8 cellular contexts compared by ENCODE assay signal in genomic region chr3:157088506-157089454, GRCh38.
DNase-seq lines count a peak whose midpoint lies in the region; ATAC-seq, FAIRE-seq and TF ChIP-seq lines count a peak whose summit lies in the region.

No MANE protein-coding gene starts in this region.

- peak in 1 of 3 experiments; percentile 2; a peak in 1 of 6 replicates for TF ChIP-seq CTCF in GM12878 (IDR thresholded peaks at IDR 0.05 in 2 of 3, conservative IDR thresholded peaks at IDR 0.05 in 1 of 3; ENCODE audit: control insufficient read depth in 2 of 3, extremely low read depth in 1 of 3, insufficient read depth in 1 of 3, low read depth in 3 of 3, low read length in 3 of 3)

- no TSS peak for BruUV-seq in GM12878 (replicated peaks; lab: Mats Ljungman, UMichigan)

- CTCF ChIA-PET in GM12878 (lab: Yijun Ruan, JAX) = interaction anchor here (0.7 to 50.9 kb wide), 14 partner anchors 8 to 639 kb away, joined by 3 to 939 read pairs (median 4); partner anchors contain the start of gene TIPARP

- no peak for TF ChIP-seq RAD21 in GM12878 (IDR thresholded peaks at IDR 0.05; ENCODE audit: insufficient read depth, low read depth, low read length)

- ATAC-seq in GM18502 (IDR thresholded peaks at IDR 0.05; ENCODE audit: poor library complexity, unreplicated experiment) = peak; percentile 74
- peak; percentile 72 for ATAC-seq in HG02938 (IDR thresholded peaks at IDR 0.05; ENCODE audit: unreplicated experiment)
- peak; percentile 91 for ATAC-seq in GM12878

- no peaks in the 10 kb centered on the region for H3K9me3 ChIP-seq in SJSA1 (replicated peaks)
- H3K9me3 ChIP-seq in GM12878 (replicated peaks; ENCODE audit: control insufficient read depth, insufficient read depth, low read length) = no peaks in the 10 kb centered on the region; the same call in 2 of the 3 replicates
- no peaks in the 10 kb centered on the region for H3K9me3 ChIP-seq in iPS-15b (ENCODE audit: control insufficient read depth, insufficient read depth, low read length)
- no peaks in the 10 kb centered on the region for H3K9me3 ChIP-seq in small intestine (ENCODE audit: control insufficient read depth, low read depth)

- H3K27me3 ChIP-seq in SJSA1 (replicated peaks) (no peaks in the 10 kb centered on the region), GM12878 (replicated peaks in 1 of 2; ENCODE audit: control insufficient read depth in 2 of 2, insufficient read depth in 2 of 2, low read length in 1 of 2) (no peaks in the 10 kb centered on the region), iPS-15b (ENCODE audit: control insufficient read depth, insufficient read depth, low read length) (peaks cover 7% of the 10 kb centered on the region), small intestine (ENCODE audit: control insufficient read depth in 2 of 2, insufficient read depth in 2 of 2, low read length in 2 of 2) (no peaks in the 10 kb centered on the region)

- peak overlapping the region; percentile 99 for H3K4me2 ChIP-seq in GM12878 (ENCODE audit: control insufficient read depth, insufficient read depth)

- DNase-seq in SJSA1 (ENCODE audit: low read depth in 1 of 2, low spot score in 2 of 2) = peak; percentile 92 to 97
- DNase-seq in GM12878 (ENCODE audit: low read depth, low spot score) = peak; percentile 93
- peak; percentile 98 for DNase-seq in small intestine
- DNase-seq in hypothalamus (lab: John Stamatoyannopoulos, UW) = no peak
- DNase-seq in MV-4-11 (lab: John Stamatoyannopoulos, UW) = no peak

- H3K4me1 ChIP-seq in SJSA1 (replicated peaks) (peaks cover 46% of the 10 kb centered on the region), GM12878 (ENCODE audit: control insufficient read depth, insufficient read depth, low read length) (peaks cover 53% of the 10 kb centered on the region), iPS-15b (ENCODE audit: control insufficient read depth, insufficient read depth, low read length) (peaks cover 28% of the 10 kb centered on the region), small intestine (ENCODE audit: control insufficient read depth in 2 of 2, insufficient read depth in 1 of 2, low read depth in 1 of 2, low read length in 1 of 2) (peaks cover 5 to 8% of the 10 kb centered on the region in 2 donors)

- RAD21 ChIA-PET in GM12878 (lab: Charles Lee; ENCODE audit: unreplicated experiment) = interaction anchor here (0.8 to 12.0 kb wide), 31 partner anchors 8 to 579 kb away, joined by 3 to 153 read pairs (median 4); partner anchors contain the start of genes CCNL1, SSR3 and TIPARP

- intact Hi-C loops in GM12878 (cut with micrococcal nuclease; ENCODE audit: unreplicated experiment) = loop anchor here (1.0 to 2.0 kb wide), 3 partner anchors 49 to 414 kb away; partner anchors contain the start of gene TIPARP

- peak overlapping the region; percentile 89 for H3K9ac ChIP-seq in GM12878 (ENCODE audit: control insufficient read depth, insufficient read depth, low read length)
- peak overlapping the region; percentile 3 for H3K9ac ChIP-seq in iPS-15b (ENCODE audit: low read depth, low read length)

- 2% methylated on average over 61 of the region's 61 CpGs for WGBS in GM12878 (ENCODE audit: insufficient coverage, insufficient replicate concordance, low lambda C conversion rate, missing lambda C conversion rate)
- WGBS in small intestine, 3 donors = 0% methylated on average over 58 to 61 of the region's 61 CpGs

- H3K27ac ChIP-seq in SJSA1 = peak overlapping the region; percentile 95
- H3K27ac ChIP-seq in GM12878 (ENCODE audit: control insufficient read depth, insufficient read depth) = peak overlapping the region; percentile 97
- peak overlapping the region; percentile 99 to 100 for H3K27ac ChIP-seq in small intestine (ENCODE audit: low read depth in 1 of 2, low read length in 1 of 2)

- FAIRE-seq in GM12878 (lab: Jason Lieb, UNC) (no peak), small intestine (lab: Jason Lieb, UNC) (no peak)

- in situ Hi-C loops in GM12878 (cut with MboI) = no loop called here

- no peaks in the 10 kb centered on the region for H3K36me3 ChIP-seq in SJSA1
- no peaks in the 10 kb centered on the region for H3K36me3 ChIP-seq in GM12878 (ENCODE audit: control insufficient read depth in 2 of 2, insufficient read depth in 2 of 2, low read length in 1 of 2)
- no peaks in the 10 kb centered on the region for H3K36me3 ChIP-seq in iPS-15b (ENCODE audit: control insufficient read depth, insufficient read depth, low read length)
- H3K36me3 ChIP-seq in small intestine (ENCODE audit: control insufficient read depth in 2 of 2, insufficient read depth in 2 of 2, low read length in 2 of 2) = no peaks in the 10 kb centered on the region

- SMC1A ChIA-PET in GM12878 (lab: Charles Lee; ENCODE audit: uncharacterized antibody, unreplicated experiment) = interaction anchor here (0.8 to 12.1 kb wide), 27 partner anchors 9 to 545 kb away, joined by 3 to 234 read pairs (median 4); partner anchors contain the start of genes CCNL1, SSR3 and TIPARP

- TF ChIP-seq EP300 in GM12878 (IDR thresholded peaks at IDR 0.05; ENCODE audit: borderline replicate concordance in 1 of 2, control insufficient read depth in 1 of 2, low read depth in 2 of 2, low read length in 2 of 2) = peak; percentile 41 to 58

- H2AFZ ChIP-seq in GM12878 (ENCODE audit: control insufficient read depth, low read depth, low read length) = peak overlapping the region; percentile 95

- no peaks in the 10 kb centered on the region for H4K20me1 ChIP-seq in GM12878 (ENCODE audit: control insufficient read depth, insufficient read depth)

- TF ChIP-seq POLR2A in GM12878 (IDR thresholded peaks at IDR 0.05; ENCODE audit: low read depth, low read length) = peak; percentile 91

- H3K79me2 ChIP-seq in GM12878 (ENCODE audit: control insufficient read depth, insufficient read depth, low read length) = peaks cover 5% of the 10 kb centered on the region

- H3K4me3 ChIP-seq in SJSA1 (peak overlapping the region; percentile 48), GM12878 (peak overlapping the region; percentile 52), iPS-15b (ENCODE audit: low read depth, low read length) (peak overlapping the region; percentile 62), small intestine (ENCODE audit: low read depth in 1 of 2, low read length in 2 of 2) (peak overlapping the region; percentile 62 to 86)

- POLR2A ChIA-PET in GM12878 (lab: Charles Lee) = interaction anchor here (0.5 to 6.8 kb wide), 26 partner anchors 10 to 604 kb away, joined by 3 to 84 read pairs (median 5); partner anchors contain the start of genes CCNL1 and SSR3

TF ChIP-seq in GM12878, 131 proteins besides CTCF, POLR2A, EP300 and RAD21 (continues in another document):
- no peak for TF ChIP-seq KAT2A (conservative IDR thresholded peaks at IDR 0.05; ENCODE audit: control insufficient read depth, low read depth, low read length)
- TF ChIP-seq IKZF1 (conservative IDR thresholded peaks at IDR 0.05) = peak; percentile 99
- TF ChIP-seq NKRF (conservative IDR thresholded peaks at IDR 0.05) = peak; percentile 77; the same call in 1 of the 2 replicates
- peak; percentile 41 for TF ChIP-seq MAX (IDR thresholded peaks at IDR 0.05; ENCODE audit: low read depth, low read length)
- TF ChIP-seq ZBED1 (IDR thresholded peaks at IDR 0.05; ENCODE audit: borderline replicate concordance) = peak; percentile 74; the same call in 1 of the 2 replicates
- TF ChIP-seq ESRRA (IDR thresholded peaks at IDR 0.05; ENCODE audit: low read length) = peak; percentile 89
- 0 out of 2 replicates have a peak, but pooled peaks have one; percentile 23 for TF ChIP-seq RCOR1 (conservative IDR thresholded peaks at IDR 0.05; ENCODE audit: low read depth, low read length)
- no peak for TF ChIP-seq BRCA1 (IDR thresholded peaks at IDR 0.05; ENCODE audit: low read depth, low read length)
- no peak for TF ChIP-seq FOXK2 (IDR thresholded peaks at IDR 0.05)
- peak; percentile 51 for TF ChIP-seq CREM (IDR thresholded peaks at IDR 0.05; ENCODE audit: low read depth)
- peak; percentile 45 to 83; a peak in 3 of 4 replicates for TF ChIP-seq BHLHE40 (IDR thresholded peaks at IDR 0.05; ENCODE audit: borderline replicate concordance in 1 of 2, low read depth in 2 of 2, low read length in 1 of 2)
- no peak for TF ChIP-seq SREBF1 (IDR thresholded peaks at IDR 0.05; ENCODE audit: low read length)
- TF ChIP-seq CREB1 (IDR thresholded peaks at IDR 0.05; ENCODE audit: low read depth) = peak; percentile 49; the same call in 1 of the 2 replicates
- no peak for TF ChIP-seq ZNF384 (IDR thresholded peaks at IDR 0.05; ENCODE audit: borderline replicate concordance, low read depth, low read length)
- no peak for TF ChIP-seq EZH2 (IDR thresholded peaks at IDR 0.05; ENCODE audit: borderline replicate concordance, control insufficient read depth, low read depth, low read length)
- TF ChIP-seq RAD51 (IDR thresholded peaks at IDR 0.05) = peak; percentile 75; the same call in 1 of the 2 replicates
- TF ChIP-seq ZNF24 (IDR thresholded peaks at IDR 0.05) = peak; percentile 37; the same call in 1 of the 2 replicates

Comparison
In these comparisons a context has a peak if more than half of its experiments do, and no peak if none do; other contexts are left out.
1. DNase-seq: peak in SJSA1 (2 of 2), GM12878 (single experiment) and small intestine (single experiment); none in hypothalamus (0 of 51) and MV-4-11 (single experiment).
2. Peak in every context shown above with its lines, with median percentiles within 50 percentile points of each other: ATAC-seq, H3K27ac ChIP-seq and H3K4me3 ChIP-seq.